8 cellular contexts compared by ENCODE assay signal in the genomic region with DNA sequence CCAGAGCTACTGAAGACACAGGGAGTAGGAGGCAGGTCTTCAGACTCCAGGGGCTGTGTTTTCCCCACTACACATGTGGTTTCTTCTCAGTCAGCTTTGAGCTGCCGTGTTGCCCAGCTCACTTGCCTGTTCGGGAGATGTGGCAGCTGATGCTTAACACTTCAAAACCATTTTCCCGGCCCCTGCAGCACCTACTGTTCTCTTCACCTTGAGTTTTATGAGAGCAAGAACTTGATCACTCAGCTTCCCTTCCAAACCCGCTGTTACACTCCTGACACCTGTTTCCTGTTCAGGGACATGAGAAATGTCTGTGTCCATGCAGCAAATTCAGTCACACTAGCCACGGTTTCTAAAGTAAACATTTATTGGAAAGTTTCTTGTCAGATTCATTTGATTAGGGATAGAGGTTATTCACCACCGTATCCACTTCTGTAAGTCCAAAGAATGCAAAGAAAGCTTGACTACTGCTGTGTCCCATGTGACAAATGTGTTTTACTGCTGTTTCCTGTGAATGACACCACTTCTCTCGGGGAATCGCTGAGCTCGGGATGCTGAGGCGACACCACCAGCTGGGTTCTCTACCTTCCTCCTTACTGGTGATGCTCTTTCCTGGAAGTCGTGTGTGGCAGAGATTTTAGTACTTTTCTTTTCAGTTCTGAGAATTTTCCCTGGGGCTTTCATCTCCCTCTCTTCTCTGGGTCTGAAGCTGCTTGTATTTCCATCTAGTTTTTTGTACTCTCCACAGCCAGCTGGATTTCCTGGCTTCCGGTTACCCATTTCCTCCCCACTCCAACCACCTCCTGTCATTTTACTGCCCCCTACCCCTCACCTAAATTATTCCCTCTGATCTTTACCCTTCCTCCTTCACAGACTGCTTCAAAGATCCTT.
DNase-seq lines count a peak whose midpoint lies in the region; ATAC-seq, FAIRE-seq and TF ChIP-seq lines count a peak whose summit lies in the region.

No MANE protein-coding gene starts in this region.

- no peaks in the 10 kb centered on the region for H3K9me3 ChIP-seq in lung (ENCODE audit: control insufficient read depth in 2 of 2, insufficient read depth in 1 of 2, low read length in 1 of 2)
- no peaks in the 10 kb centered on the region for H3K9me3 ChIP-seq in mammary epithelial cell (replicated peaks; ENCODE audit: insufficient read depth, low read length)

- peak; percentile 27 for ATAC-seq in lung (ENCODE audit: insufficient read depth, low FRiP score)
- peak; percentile 85 for ATAC-seq in stimulated activated naive CD8-positive, alpha-beta T cell treated with anti-CD3 and anti-CD28 coated beads, Interleukin-15, Interleukin-2, amounts not matched to agents 100 U/mL and 50 U/mL, for 24 hours

- H3K27ac ChIP-seq in lung (ENCODE audit: low read depth in 1 of 2, low read length in 1 of 2) (peak overlapping the region; percentile 45 to 73), mammary epithelial cell (ENCODE audit: insufficient read depth, low read depth, low read length) (no peak overlapping the region)

- H3K4me3 ChIP-seq in lung (no peak overlapping the region), lower leg skin (ENCODE audit: low read depth, poor library complexity, severe bottlenecking) (no peak overlapping the region), mammary epithelial cell (replicated peaks in 1 of 3; ENCODE audit: insufficient read depth in 1 of 3, low read depth in 2 of 3, low read length in 3 of 3) (no peak overlapping the region)

- 5 to 13% methylated on average over 12 of the region's 12 CpGs for WGBS in lung, 2 donors
- 14 to 21% methylated on average over 12 of the region's 12 CpGs for WGBS in lower leg skin, 2 donors
- 91% methylated on average over 12 of the region's 12 CpGs for WGBS in mammary epithelial cell (ENCODE audit: low coverage, missing lambda C conversion rate)

- H3K27ac Mint-ChIP-seq in activated naive CD4-positive, alpha-beta T cell treated with anti-CD3 and anti-CD28 coated beads, Interleukin-2, amount 50 U/mL, for 24 hours: peak overlapping the region; percentile 68

- H3K36me3 ChIP-seq in lung (ENCODE audit: control insufficient read depth in 2 of 2, insufficient read depth in 2 of 2, low read length in 2 of 2) (peaks cover 4 to 8% of the 10 kb centered on the region in 2 donors), mammary epithelial cell (ENCODE audit: insufficient read depth, low read length) (peaks cover 10% of the 10 kb centered on the region)

- DNase-seq in GM19239 (ENCODE audit: insufficient read length, low spot score): no peak
- peak; percentile 61 for DNase-seq in NCI-H2107 treated with DMSO at 0.1 percent for 48 hours (lab: John Stamatoyannopoulos, UW; ENCODE audit: unreplicated experiment)
- DNase-seq in lung (ENCODE audit: low spot score): no peak
- DNase-seq in stimulated activated naive CD8-positive, alpha-beta T cell treated with anti-CD3 and anti-CD28 coated beads, Interleukin-15, Interleukin-2, amounts not matched to agents 100 U/mL and 50 U/mL, for 24 hours: peak; percentile 39
- no peak for DNase-seq in lower leg skin (ENCODE audit: low spot score in 2 of 2)
- no peak for DNase-seq in mammary epithelial cell
- DNase-seq in activated gamma-delta T cell (lab: John Stamatoyannopoulos, UW): no peak

- H3K79me2 ChIP-seq in mammary epithelial cell (ENCODE audit: insufficient read depth, low read length): no peaks in the 10 kb centered on the region

- BruUV-seq in mammary epithelial cell (replicated peaks; lab: Mats Ljungman, UMichigan): no TSS peak

- H3K4me1 Mint-ChIP-seq in activated naive CD4-positive, alpha-beta T cell treated with anti-CD3 and anti-CD28 coated beads, Interleukin-2, amount 50 U/mL, for 24 hours: peaks cover 35% of the 10 kb centered on the region

- FAIRE-seq in GM19239 (lab: Jason Lieb, UNC): peak; percentile 37

- H3K4me1 ChIP-seq in lung (ENCODE audit: control insufficient read depth in 2 of 2, insufficient read depth in 2 of 2, low read length in 2 of 2) (peaks cover 5 to 12% of the 10 kb centered on the region in 2 donors), mammary epithelial cell (ENCODE audit: insufficient read depth, low read length) (no peaks in the 10 kb centered on the region)

- H3K4me2 ChIP-seq in mammary epithelial cell (ENCODE audit: insufficient read depth, low read depth, low read length): no peak overlapping the region

- TF ChIP-seq CTCF in lung (IDR thresholded peaks at IDR 0.05; ENCODE audit: control extremely low read depth, extremely low read depth): no peak
- TF ChIP-seq CTCF in lower leg skin (IDR thresholded peaks at IDR 0.05): no peak
- TF ChIP-seq CTCF in mammary epithelial cell (conservative IDR thresholded peaks at IDR 0.05 in 1 of 2, IDR thresholded peaks at IDR 0.05 in 1 of 2; ENCODE audit: extremely low read depth in 1 of 2, insufficient read depth in 1 of 2, low read depth in 1 of 2, low read length in 2 of 2): no peak

- H3K9me3 Mint-ChIP-seq in activated naive CD4-positive, alpha-beta T cell treated with anti-CD3 and anti-CD28 coated beads, Interleukin-2, amount 50 U/mL, for 24 hours: no peaks in the 10 kb centered on the region

- dilution Hi-C loops in mammary epithelial cell (cut with HindIII; ENCODE audit: low sequenced_read_pairs): no loop called here

- H3K9ac ChIP-seq in mammary epithelial cell (ENCODE audit: insufficient read depth, low read length): no peak overlapping the region

- in situ Hi-C loops in mammary epithelial cell (cut with MboI; ENCODE audit: low sequenced_read_pairs in 2 of 2): no loop called here

- intact Hi-C loops in lower leg skin (cut with DNase I; ENCODE audit: low total_unique reads): no loop called here
- intact Hi-C loops in mammary epithelial cell (cut with micrococcal nuclease): loop anchor here (1.0 to 10.0 kb wide), 4 partner anchors 93 to 401 kb away; no protein-coding TSS in a partner anchor

- CTCF ChIA-PET in mammary epithelial cell (lab: Charles Lee; ENCODE audit: low non-redundant PET): no interaction called here

- no peaks in the 10 kb centered on the region for H3K36me3 Mint-ChIP-seq in activated naive CD4-positive, alpha-beta T cell treated with anti-CD3 and anti-CD28 coated beads, Interleukin-2, amount 50 U/mL, for 24 hours

- no peak for TF ChIP-seq POLR2A in lower leg skin (IDR thresholded peaks at IDR 0.05)

- no peaks in the 10 kb centered on the region for H3K27me3 ChIP-seq in lung (ENCODE audit: control insufficient read depth, insufficient read depth)
- no peaks in the 10 kb centered on the region for H3K27me3 ChIP-seq in mammary epithelial cell (ENCODE audit: insufficient read depth, low read length)

- H3K27me3 Mint-ChIP-seq in activated naive CD4-positive, alpha-beta T cell treated with anti-CD3 and anti-CD28 coated beads, Interleukin-2, amount 50 U/mL, for 24 hours: peaks cover 2% of the 10 kb centered on the region

- peak overlapping the region; percentile 61 for H3K4me3 Mint-ChIP-seq in activated naive CD4-positive, alpha-beta T cell treated with anti-CD3 and anti-CD28 coated beads, Interleukin-2, amount 50 U/mL, for 24 hours

- no peaks in the 10 kb centered on the region for H4K20me1 ChIP-seq in mammary epithelial cell (ENCODE audit: insufficient read depth, low read length)

- no peak overlapping the region for H2AFZ ChIP-seq in mammary epithelial cell (ENCODE audit: low read depth, low read length)

Comparison
In these comparisons a context has a peak if more than half of its experiments do, and no peak if none do; other contexts are left out.
1. DNase-seq: peak in NCI-H2107 treated with DMSO at 0.1 percent for 48 hours (single experiment) and stimulated activated naive CD8-positive, alpha-beta T cell treated with anti-CD3 and anti-CD28 coated beads, Interleukin-15, Interleukin-2, amounts not matched to agents 100 U/mL and 50 U/mL, for 24 hours (single experiment); none in GM19239 (single experiment), lung (single experiment), lower leg skin (0 of 2), mammary epithelial cell (single experiment) and activated gamma-delta T cell (single experiment).